10 cellular contexts compared by ENCODE assay signal in genomic region chr12:20525064-20525610, GRCh38.
"Had no signal": no experiment of that assay in that cellular context is flagged by ENCODE, and none has a peak within 500 bp of the region (broad histone marks: within the 10 kb centered on the region; RNA-seq: fewer than 3 reads in every experiment).

No MANE protein-coding gene starts in this region.

- H3K27ac Mint-ChIP-seq: activated naive CD4-positive, alpha-beta T cell treated with anti-CD3 and anti-CD28 coated beads, Interleukin-2, amount 10 ng/mL, durations not matched to agents 7 days and 5 days; dendritic cell treated with granulocyte-macrophage colony-stimulating factor and Interleukin-4, amounts not matched to agents 40 ng/mL and 50 ng/mL, for 4 days; natural killer cell treated with Interleukin-12 subunit alpha and Interleukin-12 subunit beta and Interleukin-15 and Interleukin-18, amount 100 ng/mL, for 72 hours; stimulated activated naive CD8-positive, alpha-beta T cell treated with anti-CD3 and anti-CD28 coated beads, Interleukin-15, Interleukin-2, amounts not matched to agents 100 ng/mL and 50 ng/mL, for 24 hours; type B pancreatic cell had no signal

- H3K9me3 ChIP-seq: body of pancreas, suprapubic skin had no signal

- H3K4me1 Mint-ChIP-seq: activated naive CD4-positive, alpha-beta T cell treated with anti-CD3 and anti-CD28 coated beads, Interleukin-2, amount 10 ng/mL, durations not matched to agents 7 days and 5 days had no signal

- H3K27ac ChIP-seq: suprapubic skin had no signal

- H3K27me3 Mint-ChIP-seq: activated naive CD4-positive, alpha-beta T cell treated with anti-CD3 and anti-CD28 coated beads, Interleukin-2, amount 10 ng/mL, durations not matched to agents 7 days and 5 days; dendritic cell treated with granulocyte-macrophage colony-stimulating factor and Interleukin-4, amounts not matched to agents 40 ng/mL and 50 ng/mL, for 4 days; natural killer cell treated with Interleukin-12 subunit alpha and Interleukin-12 subunit beta and Interleukin-15 and Interleukin-18, amount 100 ng/mL, for 72 hours; stimulated activated naive CD8-positive, alpha-beta T cell treated with anti-CD3 and anti-CD28 coated beads, Interleukin-15, Interleukin-2, amounts not matched to agents 100 ng/mL and 50 ng/mL, for 24 hours; type B pancreatic cell had no signal

- H3K4me1 ChIP-seq: body of pancreas, suprapubic skin had no signal

- DNase-seq: activated naive CD4-positive, alpha-beta T cell treated with anti-CD3 and anti-CD28 coated beads, Interleukin-2, amount 10 ng/mL, durations not matched to agents 7 days and 5 days; body of pancreas; islet precursor cell; mesendoderm had no signal

- ATAC-seq: body of pancreas; natural killer cell treated with Interleukin-12 subunit alpha and Interleukin-12 subunit beta and Interleukin-15 and Interleukin-18, amount 100 ng/mL, for 72 hours; sciatic nerve had no signal

- H3K4me3 ChIP-seq: body of pancreas, suprapubic skin had no signal

- H3K36me3 ChIP-seq: suprapubic skin had no signal

- H3K9me3 Mint-ChIP-seq: activated naive CD4-positive, alpha-beta T cell treated with anti-CD3 and anti-CD28 coated beads, Interleukin-2, amount 10 ng/mL, durations not matched to agents 7 days and 5 days; dendritic cell treated with granulocyte-macrophage colony-stimulating factor and Interleukin-4, amounts not matched to agents 40 ng/mL and 50 ng/mL, for 4 days; natural killer cell treated with Interleukin-12 subunit alpha and Interleukin-12 subunit beta and Interleukin-15 and Interleukin-18, amount 100 ng/mL, for 72 hours; stimulated activated naive CD8-positive, alpha-beta T cell treated with anti-CD3 and anti-CD28 coated beads, Interleukin-15, Interleukin-2, amounts not matched to agents 100 ng/mL and 50 ng/mL, for 24 hours; type B pancreatic cell had no signal

- H3K27me3 ChIP-seq: body of pancreas, suprapubic skin had no signal

- H3K4me3 Mint-ChIP-seq: activated naive CD4-positive, alpha-beta T cell treated with anti-CD3 and anti-CD28 coated beads, Interleukin-2, amount 10 ng/mL, durations not matched to agents 7 days and 5 days; dendritic cell treated with granulocyte-macrophage colony-stimulating factor and Interleukin-4, amounts not matched to agents 40 ng/mL and 50 ng/mL, for 4 days; natural killer cell treated with Interleukin-12 subunit alpha and Interleukin-12 subunit beta and Interleukin-15 and Interleukin-18, amount 100 ng/mL, for 72 hours; stimulated activated naive CD8-positive, alpha-beta T cell treated with anti-CD3 and anti-CD28 coated beads, Interleukin-15, Interleukin-2, amounts not matched to agents 100 ng/mL and 50 ng/mL, for 24 hours; type B pancreatic cell had no signal

- H3K36me3 Mint-ChIP-seq: activated naive CD4-positive, alpha-beta T cell treated with anti-CD3 and anti-CD28 coated beads, Interleukin-2, amount 10 ng/mL, durations not matched to agents 7 days and 5 days; natural killer cell treated with Interleukin-12 subunit alpha and Interleukin-12 subunit beta and Interleukin-15 and Interleukin-18, amount 100 ng/mL, for 72 hours had no signal
